Comparison of ENCODE assay signal across 9 cellular contexts in the genomic region with DNA sequence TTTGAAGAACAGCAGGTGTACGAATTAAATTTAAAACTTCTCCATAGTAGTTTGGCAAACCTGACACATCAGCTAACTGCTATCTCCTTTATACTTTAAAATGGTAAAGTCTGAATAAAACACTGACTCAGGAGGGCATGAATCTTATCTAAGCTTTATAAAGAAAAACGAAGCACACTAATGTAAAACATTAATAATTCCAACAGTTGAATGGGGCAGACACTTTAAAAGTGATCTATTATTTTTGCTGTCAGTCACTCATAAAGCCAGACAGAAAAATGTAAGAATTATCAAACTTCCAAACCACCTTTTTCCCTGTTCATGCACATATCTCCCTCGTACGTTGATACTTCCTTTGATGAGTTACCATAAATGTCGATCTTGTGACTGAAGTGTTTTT. TPM values are rescaled to one million over a fixed set of nuclear protein-coding genes. Genes with fewer than 3 reads are reported as not detected.
A peak's percentile ranks its signal among the peaks of the same experiment; 100 is the strongest.
DNase-seq lines count a peak whose midpoint lies in the region; ATAC-seq and TF ChIP-seq lines count a peak whose summit lies in the region.
"Had no signal": no experiment of that assay in that cellular context is flagged by ENCODE, and none has a peak within 500 bp of the region (broad histone marks: within the 10 kb centered on the region; RNA-seq: fewer than 3 reads in every experiment).

No MANE protein-coding gene starts in this region.

- WGBS in mammary epithelial cell (ENCODE audit: low coverage, missing lambda C conversion rate): 41% methylated on average over 5 of the region's 5 CpGs

- H4K20me1 ChIP-seq in mammary epithelial cell (ENCODE audit: insufficient read depth, low read length): peaks cover 26% of the 10 kb centered on the region

- H3K36me3 ChIP-seq in mammary epithelial cell (ENCODE audit: insufficient read depth, low read length): no peaks in the 10 kb centered on the region
- H3K36me3 ChIP-seq in naive thymus-derived CD4-positive, alpha-beta T cell (ENCODE audit: control insufficient read depth in 2 of 3, insufficient read depth in 3 of 3, low read length in 3 of 3): peaks cover 0 to 5% (median 0%) of the 10 kb centered on the region in 3 experiments

- no peak for TF ChIP-seq CTCF in AG04449 (IDR thresholded peaks at IDR 0.05; ENCODE audit: insufficient read depth, low read length, missing control alignments)
- TF ChIP-seq CTCF in mammary epithelial cell (conservative IDR thresholded peaks at IDR 0.05 in 1 of 2, IDR thresholded peaks at IDR 0.05 in 1 of 2; ENCODE audit: extremely low read depth in 1 of 2, insufficient read depth in 1 of 2, low read depth in 1 of 2, low read length in 2 of 2): no peak

- CTCF ChIA-PET in AG04449 (lab: Yijun Ruan, JAX) (interaction anchor here (1.1 to 1.8 kb wide), 3 partner anchors 38 to 258 kb away, joined by 3 to 6 read pairs (median 4); no protein-coding TSS in a partner anchor), mammary epithelial cell (lab: Charles Lee; ENCODE audit: low non-redundant PET) (interaction anchor here (0.7 kb wide), 1 partner anchor 197 kb away, joined by 3 read pairs; no protein-coding TSS in a partner anchor)
- CTCF ChIA-PET in naive thymus-derived CD4-positive, alpha-beta T cell (lab: Charles Lee): no interaction called here

- no peaks in the 10 kb centered on the region for H3K9me3 Mint-ChIP-seq in IgD-negative memory B cell
- H3K9me3 Mint-ChIP-seq in naive thymus-derived CD4-positive, alpha-beta T cell: peaks cover 0 to 4% (median 0%) of the 10 kb centered on the region in 11 donors

- H3K27ac ChIP-seq in mammary epithelial cell (ENCODE audit: insufficient read depth, low read depth, low read length): peak overlapping the region; percentile 98
- peak overlapping the region; percentile 9 for H3K27ac ChIP-seq in naive thymus-derived CD4-positive, alpha-beta T cell (ENCODE audit: low read depth, low read length)

- H3K4me3 Mint-ChIP-seq in IgD-negative memory B cell: peak overlapping the region in 3 of 4 donors; percentile 23 to 98 (median 88)
- peak overlapping the region; percentile 31 to 99 (median 96) for H3K4me3 Mint-ChIP-seq in naive thymus-derived CD4-positive, alpha-beta T cell

- dilution Hi-C loops in mammary epithelial cell (cut with HindIII; ENCODE audit: low sequenced_read_pairs): no loop called here

- H3K4me1 Mint-ChIP-seq in IgD-negative memory B cell: peaks cover 28 to 38% (median 37%) of the 10 kb centered on the region in 3 donors
- H3K4me1 Mint-ChIP-seq in naive thymus-derived CD4-positive, alpha-beta T cell: peaks cover 28 to 66% (median 53%) of the 10 kb centered on the region in 7 donors

- H3K27ac Mint-ChIP-seq in IgD-negative memory B cell: peak overlapping the region in 1 of 3 donors; percentile 58
- peak overlapping the region; percentile 2 to 100 (median 73) for H3K27ac Mint-ChIP-seq in naive thymus-derived CD4-positive, alpha-beta T cell

- no peaks in the 10 kb centered on the region for H3K27me3 ChIP-seq in mammary epithelial cell (ENCODE audit: insufficient read depth, low read length)
- H3K27me3 ChIP-seq in naive thymus-derived CD4-positive, alpha-beta T cell (ENCODE audit: control insufficient read depth in 2 of 2, insufficient read depth in 2 of 2, low read length in 2 of 2): no peaks in the 10 kb centered on the region

- H3K4me1 ChIP-seq in mammary epithelial cell (ENCODE audit: insufficient read depth, low read length): peaks cover 32% of the 10 kb centered on the region
- H3K4me1 ChIP-seq in naive thymus-derived CD4-positive, alpha-beta T cell (ENCODE audit: control insufficient read depth in 2 of 2, insufficient read depth in 2 of 2, low read length in 2 of 2): peaks cover 29 to 30% of the 10 kb centered on the region in 2 donors

- POLR2A ChIA-PET in AG04449 (lab: Yijun Ruan, JAX): interaction anchor here (1.2 kb wide), 1 partner anchor 14 kb away, joined by 4 read pairs; no protein-coding TSS in a partner anchor
- POLR2A ChIA-PET in naive thymus-derived CD4-positive, alpha-beta T cell (lab: Charles Lee): interaction anchor here (0.8 to 4.2 kb wide), 3 partner anchors 38 to 162 kb away, joined by 3 to 36 read pairs (median 11); partner anchors contain the start of genes DENND6A and SLMAP

- intact Hi-C loops in mammary epithelial cell (cut with micrococcal nuclease): no loop called here
- intact Hi-C loops in naive thymus-derived CD4-positive, alpha-beta T cell (cut with micrococcal nuclease): no loop called here

- H3K9ac ChIP-seq in mammary epithelial cell (ENCODE audit: insufficient read depth, low read length): peak overlapping the region; percentile 48

- peaks cover 2% of the 10 kb centered on the region for H3K36me3 Mint-ChIP-seq in IgD-negative memory B cell
- peaks cover 0 to 14% (median 4%) of the 10 kb centered on the region in 5 donors for H3K36me3 Mint-ChIP-seq in naive thymus-derived CD4-positive, alpha-beta T cell

- H3K4me3 ChIP-seq in AG04449 (ENCODE audit: low read depth, low read length): peak overlapping the region; percentile 75
- peak overlapping the region; percentile 85 to 97 (median 94) for H3K4me3 ChIP-seq in mammary epithelial cell (replicated peaks in 1 of 3; ENCODE audit: insufficient read depth in 1 of 3, low read depth in 2 of 3, low read length in 3 of 3)
- no peak overlapping the region for H3K4me3 ChIP-seq in naive thymus-derived CD4-positive, alpha-beta T cell (ENCODE audit: low read length)

- DNase-seq in AG04449 (ENCODE audit: low read depth, low spot score): no peak
- DNase-seq in mammary epithelial cell: no peak
- DNase-seq in naive thymus-derived CD4-positive, alpha-beta T cell: no peak
- DNase-seq in stimulated activated CD4-positive, alpha-beta T cell treated with anti-CD3 and anti-CD28 coated beads, Interleukin-4, amount 100 ng/mL, for 1 hour: no peak
- DNase-seq in GM19238 (ENCODE audit: insufficient read length, low spot score): no peak
- DNase-seq: NCI-H146 had no signal

- in situ Hi-C loops in mammary epithelial cell (cut with MboI; ENCODE audit: low sequenced_read_pairs in 2 of 2): no loop called here

- H3K27me3 Mint-ChIP-seq in IgD-negative memory B cell: no peaks in the 10 kb centered on the region
- no peaks in the 10 kb centered on the region for H3K27me3 Mint-ChIP-seq in naive thymus-derived CD4-positive, alpha-beta T cell

- H3K9me3 ChIP-seq in mammary epithelial cell (replicated peaks; ENCODE audit: insufficient read depth, low read length): no peaks in the 10 kb centered on the region
- no peaks in the 10 kb centered on the region for H3K9me3 ChIP-seq in naive thymus-derived CD4-positive, alpha-beta T cell (ENCODE audit: control insufficient read depth in 2 of 3, low read length in 3 of 3)

- peak overlapping the region; percentile 89 for H3K4me2 ChIP-seq in mammary epithelial cell (ENCODE audit: insufficient read depth, low read depth, low read length)

- H3K79me2 ChIP-seq in mammary epithelial cell (ENCODE audit: insufficient read depth, low read length): peaks cover 88% of the 10 kb centered on the region

- no TSS peak for BruUV-seq in mammary epithelial cell (replicated peaks; lab: Mats Ljungman, UMichigan)

- ATAC-seq in naive thymus-derived CD4-positive, alpha-beta T cell: no peak
- ATAC-seq in HG03469 (IDR thresholded peaks at IDR 0.05; ENCODE audit: unreplicated experiment) (no peak), HG03521 (IDR thresholded peaks at IDR 0.05; ENCODE audit: unreplicated experiment) (no peak)

- H2AFZ ChIP-seq in mammary epithelial cell (ENCODE audit: low read depth, low read length): no peak overlapping the region

RNA-seq across cellular contexts. Expression of gene ARF4, which starts 2.6 kb away (rescaled TPM):
- 114 TPM for polyA plus RNA-seq in IgD-negative memory B cell
- 100 to 1,000 TPM; 202 to 208 TPM for total RNA-seq in mammary epithelial cell
- polyA plus RNA-seq in mammary epithelial cell: 218 TPM
- 407 TPM for polyA minus RNA-seq in mammary epithelial cell
- total RNA-seq in naive thymus-derived CD4-positive, alpha-beta T cell: 10 to 100 TPM; 50.9 to 85.5 (median 57.5) TPM
- polyA plus RNA-seq in naive thymus-derived CD4-positive, alpha-beta T cell: 100 to 1,000 TPM; 128 to 130 TPM

RNA-seq across cellular contexts. Expression of gene PDE12, which starts 38.5 kb away (rescaled TPM):
- polyA plus RNA-seq in IgD-negative memory B cell: 14.7 TPM
- 10 to 100 TPM; 22.4 to 26.7 TPM for total RNA-seq in mammary epithelial cell
- polyA plus RNA-seq in mammary epithelial cell: 16.7 TPM
- 44.3 TPM for polyA minus RNA-seq in mammary epithelial cell
- 10 to 100 TPM; 24.0 to 35.5 (median 27.8) TPM for total RNA-seq in naive thymus-derived CD4-positive, alpha-beta T cell
- polyA plus RNA-seq in naive thymus-derived CD4-positive, alpha-beta T cell: 10 to 100 TPM; 15.1 to 24.5 TPM

RNA-seq across cellular contexts. Expression of gene DNAH12, which starts 50.4 kb away (rescaled TPM):
- polyA plus RNA-seq in IgD-negative memory B cell: not detected
- under 1 TPM in 1 of 2 donors, not detected in 1; under 0.01 TPM for total RNA-seq in mammary epithelial cell
- 0.02 TPM for polyA plus RNA-seq in mammary epithelial cell
- polyA minus RNA-seq in mammary epithelial cell: not detected
- total RNA-seq in naive thymus-derived CD4-positive, alpha-beta T cell: under 1 TPM; 0.05 to 0.51 (median 0.19) TPM
- polyA plus RNA-seq in naive thymus-derived CD4-positive, alpha-beta T cell: not detected
